20 cellular contexts compared by ENCODE assay signal in the genomic region with DNA sequence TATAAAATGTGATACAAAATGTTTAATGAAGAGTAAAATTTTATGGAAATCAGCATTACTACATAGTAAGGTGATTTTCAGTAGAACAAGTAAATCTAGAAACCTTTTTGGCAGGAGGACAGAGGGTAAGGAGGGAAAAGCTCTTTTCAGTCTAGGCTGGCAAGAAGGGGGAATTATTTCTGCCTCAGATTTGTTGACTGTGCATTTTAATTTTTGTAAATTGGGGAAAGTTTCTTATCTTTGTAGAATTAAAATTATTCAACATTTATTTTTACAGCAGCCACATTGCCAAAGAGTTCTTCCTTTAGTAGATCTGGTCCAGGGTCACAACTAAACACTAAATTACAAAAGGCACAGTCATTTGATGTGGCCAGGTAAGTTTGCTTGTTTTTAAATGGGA.
A peak's percentile ranks its signal among the peaks of the same experiment; 100 is the strongest.
DNase-seq lines count a peak whose midpoint lies in the region; ATAC-seq and TF ChIP-seq lines count a peak whose summit lies in the region.
"Had no signal": no experiment of that assay in that cellular context is flagged by ENCODE, and none has a peak within 500 bp of the region (broad histone marks: within the 10 kb centered on the region; RNA-seq: fewer than 3 reads in every experiment).

No MANE protein-coding gene starts in this region.

- CTCF ChIA-PET in IMR-90 (lab: Yijun Ruan, JAX): no interaction called here

- H2AFZ ChIP-seq in GM23338: no peak overlapping the region
- H2AFZ ChIP-seq in IMR-90 (replicated peaks; ENCODE audit: low read length, poor library complexity): no peak overlapping the region

- no peak for TF ChIP-seq POLR2A in IMR-90 (IDR thresholded peaks at IDR 0.05; ENCODE audit: low read depth, low read length)
- TF ChIP-seq POLR2A in vagina (IDR thresholded peaks at IDR 0.05): no peak

- H2AK9ac ChIP-seq in IMR-90 (replicated peaks; ENCODE audit: low read depth, low read length, poor library complexity): no peak overlapping the region

- H3K27me3 ChIP-seq in GM23338 (ENCODE audit: insufficient read depth): no peaks in the 10 kb centered on the region
- H3K27me3 ChIP-seq in IMR-90 (ENCODE audit: control insufficient read depth, insufficient read depth, low read length): no peaks in the 10 kb centered on the region
- H3K27me3 ChIP-seq in brain microvascular endothelial cell (replicated peaks): no peaks in the 10 kb centered on the region
- no peaks in the 10 kb centered on the region for H3K27me3 ChIP-seq in subcutaneous abdominal adipose tissue (ENCODE audit: control insufficient read depth in 5 of 5, insufficient read depth in 4 of 5, low read length in 5 of 5)
- H3K27me3 ChIP-seq in vagina: no peaks in the 10 kb centered on the region
- H3K27me3 ChIP-seq: SJCRH30 had no signal

- H2BK15ac ChIP-seq in IMR-90 (ENCODE audit: low read depth, low read length): no peak overlapping the region

- H3K56ac ChIP-seq in IMR-90 (ENCODE audit: extremely low read depth, insufficient read depth, low read length): no peak overlapping the region

- no peaks in the 10 kb centered on the region for H3K4me1 ChIP-seq in GM23338 (ENCODE audit: insufficient read depth)
- H3K4me1 ChIP-seq in IMR-90 (ENCODE audit: control insufficient read depth, insufficient read depth, low read length): no peaks in the 10 kb centered on the region
- H3K4me1 ChIP-seq in subcutaneous abdominal adipose tissue (ENCODE audit: control insufficient read depth in 5 of 5, insufficient read depth in 5 of 5, low read length in 5 of 5): peaks cover 0 to 35% (median 24%) of the 10 kb centered on the region in 5 donors
- peaks cover 4% of the 10 kb centered on the region for H3K4me1 ChIP-seq in vagina
- H3K4me1 ChIP-seq: HAP-1 had no signal

- peaks cover 3% of the 10 kb centered on the region for H3K27me3 Mint-ChIP-seq in GM23338 (ENCODE audit: insufficient read depth, low read depth, poor library complexity)
- H3K27me3 Mint-ChIP-seq: CD4-positive, alpha-beta memory T cell had no signal

- H3K36me3 Mint-ChIP-seq in GM23338 (ENCODE audit: low read depth): peaks cover 26% of the 10 kb centered on the region

- 0 out of 2 replicates have a peak overlapping the region, but pooled peaks have one; percentile 57 for H3K27ac Mint-ChIP-seq in GM23338
- H3K27ac Mint-ChIP-seq: CD4-positive, alpha-beta memory T cell had no signal

- no peak for TF ChIP-seq CTCF in GM23338 (conservative IDR thresholded peaks at IDR 0.05; ENCODE audit: low read depth in 2 of 2)
- no peak for TF ChIP-seq CTCF in IMR-90 (conservative IDR thresholded peaks at IDR 0.05; ENCODE audit: low read depth, low read length)
- no peak for TF ChIP-seq CTCF in brain microvascular endothelial cell (IDR thresholded peaks at IDR 0.05; ENCODE audit: low read depth, low read length, missing control alignments)
- no peak for TF ChIP-seq CTCF in vagina (IDR thresholded peaks at IDR 0.05)

- no peak overlapping the region for H4K8ac ChIP-seq in IMR-90 (ENCODE audit: low read depth in 2 of 2, low read length in 2 of 2)

- H3K79me1 ChIP-seq in IMR-90 (ENCODE audit: low read depth in 1 of 2, low read length in 2 of 2): peaks cover 0 to 10% of the 10 kb centered on the region in 2 experiments; a peak in 2 of 4 replicates

- no peak overlapping the region for H3K27ac ChIP-seq in GM23338 (ENCODE audit: low read depth)
- H3K27ac ChIP-seq in IMR-90 (ENCODE audit: insufficient read depth, low read length): no peak overlapping the region
- peak overlapping the region; percentile 25 for H3K27ac ChIP-seq in brain microvascular endothelial cell
- H3K27ac ChIP-seq in subcutaneous abdominal adipose tissue (ENCODE audit: low read depth, low read length): peak overlapping the region; percentile 84
- H3K27ac ChIP-seq in vagina: no peak overlapping the region
- H3K27ac ChIP-seq: SJCRH30 had no signal

- H2BK20ac ChIP-seq in IMR-90 (ENCODE audit: low read depth, low read length): no peak overlapping the region

- ATAC-seq in GM23338: no peak
- no peak for ATAC-seq in IMR-90 (ENCODE audit: low read depth)
- no peak for ATAC-seq in HG03196 (IDR thresholded peaks at IDR 0.05; ENCODE audit: unreplicated experiment)

- peaks cover 6% of the 10 kb centered on the region; the same call in 1 of the 2 replicates for H3K36me3 ChIP-seq in GM23338 (ENCODE audit: insufficient read depth)
- peaks cover 6% of the 10 kb centered on the region for H3K36me3 ChIP-seq in IMR-90 (ENCODE audit: control insufficient read depth, insufficient read depth, low read length)
- H3K36me3 ChIP-seq in brain microvascular endothelial cell (replicated peaks): peaks cover 7% of the 10 kb centered on the region
- peaks cover 2 to 15% (median 12%) of the 10 kb centered on the region in 5 donors for H3K36me3 ChIP-seq in subcutaneous abdominal adipose tissue (ENCODE audit: control insufficient read depth in 5 of 5, insufficient read depth in 5 of 5, low read length in 5 of 5)
- no peaks in the 10 kb centered on the region for H3K36me3 ChIP-seq in vagina

- H3K9me3 Mint-ChIP-seq in GM23338: peaks cover 10% of the 10 kb centered on the region; the same call in 2 of the 3 replicates

- H3K4ac ChIP-seq in IMR-90 (ENCODE audit: low read depth, low read length): no peak overlapping the region

- H3K9ac ChIP-seq in IMR-90 (ENCODE audit: low read depth, low read length) (no peak overlapping the region), subcutaneous abdominal adipose tissue (ENCODE audit: low read length in 5 of 5) (peak overlapping the region in 1 of 5 donors; percentile 24)

- no peaks in the 10 kb centered on the region for H3K4me1 Mint-ChIP-seq in GM23338
- H3K4me1 Mint-ChIP-seq: CD4-positive, alpha-beta memory T cell had no signal

- DNase-seq in GM23338 (ENCODE audit: low spot score) (no peak), IMR-90 (no peak), brain microvascular endothelial cell (no peak), NAMALWA (ENCODE audit: low spot score) (no peak), vagina (ENCODE audit: extremely low spot score in 2 of 2) (no peak)
- DNase-seq: C1 segment of cervical spinal cord; CD4-positive, alpha-beta memory T cell; COR-L47; DMS53; GOT3; KBM-7; MV-4-11; NCI-H2029; NCI-H446; NCI-H524 treated with DMSO at 0.1 percent for 48 hours; NCI-H774; SJCRH30 had no signal

- H3K4me3 ChIP-seq in GM23338: no peak overlapping the region
- H3K4me3 ChIP-seq in IMR-90 (ENCODE audit: insufficient read depth, low read depth, low read length): no peak overlapping the region
- no peak overlapping the region for H3K4me3 ChIP-seq in brain microvascular endothelial cell (ENCODE audit: low read depth, low read length)
- H3K4me3 ChIP-seq in subcutaneous abdominal adipose tissue (ENCODE audit: low read depth in 1 of 5, low read length in 5 of 5): no peak overlapping the region
- no peak overlapping the region for H3K4me3 ChIP-seq in vagina
- H3K4me3 ChIP-seq: HAP-1, SJCRH30 had no signal

- no peak overlapping the region for H3K18ac ChIP-seq in IMR-90 (ENCODE audit: low read depth, low read length)

- H3K9me1 ChIP-seq in IMR-90 (ENCODE audit: insufficient read depth, low read length): peaks cover 5% of the 10 kb centered on the region; the same call in 1 of the 2 replicates

- no peaks in the 10 kb centered on the region for H4K20me1 ChIP-seq in GM23338 (replicated peaks; ENCODE audit: insufficient read depth)
- H4K20me1 ChIP-seq in IMR-90 (ENCODE audit: insufficient read depth, low read length): no peaks in the 10 kb centered on the region

- dilution Hi-C loops in IMR-90 (cut with HindIII; ENCODE audit: low sequenced_read_pairs, unreplicated experiment): no loop called here

- H2BK5ac ChIP-seq in IMR-90 (ENCODE audit: low read depth, low read length, poor library complexity, severe bottlenecking): no peak overlapping the region

- H3K4me2 ChIP-seq in GM23338 (no peak overlapping the region), IMR-90 (ENCODE audit: low read depth, low read length) (no peak overlapping the region)

- no peaks in the 10 kb centered on the region for H3K9me2 ChIP-seq in GM23338 (ENCODE audit: insufficient read depth)

- TF ChIP-seq RAD21 in IMR-90 (IDR thresholded peaks at IDR 0.05; ENCODE audit: low read length): no peak

- intact Hi-C loops in IMR-90 (cut with micrococcal nuclease): loop anchor here (5.0 kb wide), 1 partner anchor 39 kb away; no protein-coding TSS in a partner anchor
- intact Hi-C loops in vagina (cut with DNase I): no loop called here

- no TSS peak for BruUV-seq in IMR-90 (replicated peaks; lab: Mats Ljungman, UMichigan)

- no peaks in the 10 kb centered on the region for H3K79me2 ChIP-seq in GM23338 (replicated peaks; ENCODE audit: insufficient read depth)

- H3K4me3 Mint-ChIP-seq in GM23338: no peak overlapping the region
- H3K4me3 Mint-ChIP-seq: CD4-positive, alpha-beta memory T cell had no signal

- no peaks in the 10 kb centered on the region for H3F3A ChIP-seq in GM23338 (replicated peaks; ENCODE audit: low read depth)

- H3K9me3 ChIP-seq in IMR-90 (ENCODE audit: control insufficient read depth, insufficient read depth, low read length) (peaks cover 7% of the 10 kb centered on the region), subcutaneous abdominal adipose tissue (ENCODE audit: control insufficient read depth in 5 of 5, low read length in 5 of 5) (peaks cover 0 to 4% (median 0%) of the 10 kb centered on the region in 5 donors), vagina (peaks cover 9% of the 10 kb centered on the region)

- H4K5ac ChIP-seq in IMR-90 (ENCODE audit: low read depth, low read length): no peak overlapping the region

- no peak overlapping the region for H3K14ac ChIP-seq in IMR-90 (replicated peaks; ENCODE audit: low read depth, low read length)

- POLR2A ChIA-PET in IMR-90 (lab: Charles Lee; ENCODE audit: unreplicated experiment): no interaction called here

- H3K23ac ChIP-seq in IMR-90 (ENCODE audit: low read depth, low read length): no peak overlapping the region

- H4K91ac ChIP-seq in IMR-90 (ENCODE audit: insufficient read depth, low read depth, low read length): no peak overlapping the region

- no peak overlapping the region for H2AK5ac ChIP-seq in IMR-90 (ENCODE audit: low read depth, low read length)

- in situ Hi-C loops in IMR-90 (cut with MboI; ENCODE audit: low sequenced_read_pairs) (no loop called here), brain microvascular endothelial cell (cut with HindIII; ENCODE audit: low pct_ligation_motif_present, low sequenced_read_pairs) (no loop called here)

- no peak overlapping the region for H2BK120ac ChIP-seq in IMR-90 (ENCODE audit: low read depth, low read length)

TF ChIP-seq in IMR-90, 13 proteins besides CTCF, POLR2A, EP300 and RAD21:
- TF ChIP-seq CEBPB (IDR thresholded peaks at IDR 0.05; ENCODE audit: low read depth, low read length) (no peak), RCOR1 (IDR thresholded peaks at IDR 0.05; ENCODE audit: insufficient replicate concordance, low read length) (no peak), MXI1 (IDR thresholded peaks at IDR 0.05; ENCODE audit: borderline replicate concordance, low read depth, low read length) (no peak), MAZ (IDR thresholded peaks at IDR 0.05; ENCODE audit: borderline replicate concordance, low read depth, low read length) (no peak), MAFK (IDR thresholded peaks at IDR 0.05; ENCODE audit: low read depth, low read length) (peak; percentile 40; the same call in 1 of the 2 replicates), NFE2L2 (IDR thresholded peaks at IDR 0.05; ENCODE audit: low read depth, low read length) (no peak)

Comparison
In these comparisons a context has a peak if more than half of its experiments do, and no peak if none do; other contexts are left out.
1. H3K27ac ChIP-seq: peak in brain microvascular endothelial cell (single experiment) and subcutaneous abdominal adipose tissue (single experiment); none in GM23338 (single experiment), IMR-90 (single experiment) and vagina (single experiment).